7 cellular contexts compared by ENCODE assay signal in genomic region chr10:94456942-94457341, GRCh38.
"Had no signal": no experiment of that assay in that cellular context is flagged by ENCODE, and none has a peak within 500 bp of the region (broad histone marks: within the 10 kb centered on the region; RNA-seq: fewer than 3 reads in every experiment).

No MANE protein-coding gene starts in this region.

- H3K27me3 Mint-ChIP-seq: IgD-negative memory B cell had no signal

- ATAC-seq: K562 had no signal

- DNase-seq: KBM-7, KG1 had no signal

- H3K4me3 Mint-ChIP-seq: IgD-negative memory B cell had no signal

- H3K27ac ChIP-seq: HL-60, KMS-11 had no signal

- FAIRE-seq: HTR-8/SVneo, K562 had no signal

- H3K4me3 ChIP-seq: K562 had no signal

- H3K9ac ChIP-seq: KMS-11 had no signal

- H3K4me2 ChIP-seq: KMS-11 had no signal
